In the genomic region with DNA sequence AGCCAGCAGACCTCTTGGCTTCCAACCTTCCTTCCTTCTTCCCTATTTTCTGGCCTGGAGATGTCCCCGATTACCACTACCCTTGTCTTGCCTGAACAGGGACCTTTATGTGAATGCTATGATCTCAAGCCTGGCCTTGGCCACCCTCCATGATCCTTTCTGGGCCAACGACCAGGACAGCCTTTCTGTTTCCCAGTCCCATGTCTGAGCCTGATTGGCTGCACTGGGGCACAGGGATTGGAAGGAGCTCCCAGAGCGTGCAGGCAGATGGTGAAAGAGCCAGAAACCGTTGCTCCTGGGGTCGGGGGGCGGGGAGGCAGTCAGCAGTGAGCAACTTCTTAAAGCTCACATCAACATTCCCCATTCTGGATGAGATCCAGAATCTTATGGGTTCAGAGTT, we compare ENCODE assay signal across 18 cellular contexts.
DNase-seq lines count a peak whose midpoint lies in the region; ATAC-seq and TF ChIP-seq lines count a peak whose summit lies in the region.
"Had no signal": no experiment of that assay in that cellular context is flagged by ENCODE, and none has a peak within 500 bp of the region (broad histone marks: within the 10 kb centered on the region; RNA-seq: fewer than 3 reads in every experiment).

No MANE protein-coding gene starts in this region.

- H3K14ac ChIP-seq in mesenchymal stem cell (ENCODE audit: low read length in 2 of 2) = no peak overlapping the region

- peak overlapping the region; percentile 18 for H3K9ac ChIP-seq in mesenchymal stem cell (ENCODE audit: low read length)

- no peak overlapping the region for H2BK120ac ChIP-seq in mesenchymal stem cell (ENCODE audit: low read depth, low read length)

- H3K27ac ChIP-seq in mesenchymal stem cell (ENCODE audit: low read length, poor library complexity, severe bottlenecking) (no peak overlapping the region), upper lobe of left lung (no peak overlapping the region)
- H3K27ac ChIP-seq: SJSA1, skin epidermis, tibial artery had no signal

- no peak overlapping the region for H3K4me2 ChIP-seq in mesenchymal stem cell (ENCODE audit: low read length, poor library complexity, severe bottlenecking)

- no peak for TF ChIP-seq POLR2A in upper lobe of left lung (IDR thresholded peaks at IDR 0.05)

- H3K27me3 ChIP-seq in mesenchymal stem cell (ENCODE audit: control insufficient read depth in 1 of 2, insufficient read depth in 1 of 2, low read length in 2 of 2) (no peaks in the 10 kb centered on the region), upper lobe of left lung (no peaks in the 10 kb centered on the region)
- H3K27me3 ChIP-seq: SJSA1 had no signal

- H3K23ac ChIP-seq in mesenchymal stem cell (ENCODE audit: low read length in 2 of 2) = no peak overlapping the region

- H4K91ac ChIP-seq in mesenchymal stem cell (ENCODE audit: low read length) = no peak overlapping the region

- no peak overlapping the region for H3K4ac ChIP-seq in mesenchymal stem cell (ENCODE audit: low read depth in 1 of 2, low read length in 2 of 2)

- H2AK5ac ChIP-seq in mesenchymal stem cell (ENCODE audit: low read length, severe bottlenecking) = no peak overlapping the region

- H3K36me3 ChIP-seq in mesenchymal stem cell (ENCODE audit: control insufficient read depth in 1 of 2, insufficient read depth in 2 of 2, low read depth in 1 of 2, low read length in 2 of 2) (no peaks in the 10 kb centered on the region), upper lobe of left lung (no peaks in the 10 kb centered on the region)
- H3K36me3 ChIP-seq: SJSA1, tibial artery had no signal

- H3K9me3 ChIP-seq in mesenchymal stem cell (ENCODE audit: control insufficient read depth, low read length) = no peaks in the 10 kb centered on the region
- H3K9me3 ChIP-seq in upper lobe of left lung = no peaks in the 10 kb centered on the region
- H3K9me3 ChIP-seq: SJSA1, tibial artery had no signal

- H4K8ac ChIP-seq in mesenchymal stem cell (ENCODE audit: low read length) = no peak overlapping the region

- no peak overlapping the region for H3K18ac ChIP-seq in mesenchymal stem cell (ENCODE audit: low read depth in 1 of 2, low read length in 2 of 2)

- H3K4me1 ChIP-seq in mesenchymal stem cell (ENCODE audit: control insufficient read depth, insufficient read depth, low read depth, low read length) = peaks cover 3% of the 10 kb centered on the region
- no peaks in the 10 kb centered on the region for H3K4me1 ChIP-seq in upper lobe of left lung
- H3K4me1 ChIP-seq: SJSA1, tibial artery had no signal

- no peak overlapping the region for H2BK5ac ChIP-seq in mesenchymal stem cell (ENCODE audit: low read depth, low read length, poor library complexity, severe bottlenecking)

- WGBS in mesenchymal stem cell = 80% methylated on average over 6 of the region's 6 CpGs
- WGBS in upper lobe of left lung, 2 donors = 48 to 68% methylated on average over 6 of the region's 6 CpGs

- H3K4me3 ChIP-seq in fibroblast of mammary gland (ENCODE audit: control insufficient read depth, low read depth, low read length) (no peak overlapping the region), mesenchymal stem cell (ENCODE audit: insufficient read depth in 1 of 2, low read depth in 1 of 2, low read length in 2 of 2) (peak overlapping the region in 1 of 2 experiments; percentile 34), upper lobe of left lung (no peak overlapping the region)
- H3K4me3 ChIP-seq: SJSA1, skin epidermis, tibial artery had no signal

- peak; percentile 84 for DNase-seq in AG20443 (ENCODE audit: low spot score)
- peak; percentile 49 for DNase-seq in NCI-H69 (lab: John Stamatoyannopoulos, UW)
- DNase-seq in fibroblast of mammary gland (ENCODE audit: low read depth) = peak; percentile 39
- DNase-seq in mesenchymal stem cell = no peak
- DNase-seq in upper lobe of left lung = no peak
- no peak for DNase-seq in activated CD4-positive, alpha-beta T cell treated with anti-CD3 and anti-CD28 coated beads, Interleukin-2, amount 50 U/mL, for 1 hour
- DNase-seq: activated CD4-positive, alpha-beta T cell treated with anti-CD3 and anti-CD28 coated beads for 4 hours; activated T-cell treated with anti-CD3 and anti-CD28 coated beads for 4 hours; NCI-H187; NCI-H446 treated with DMSO at 0.1 percent for 48 hours; stimulated activated CD4-positive, alpha-beta T cell treated with anti-CD3 and anti-CD28 coated beads, Interleukin-4, amount 100 ng/mL, for 24 hours; tibial artery had no signal

- ATAC-seq in upper lobe of left lung (ENCODE audit: low FRiP score in 2 of 2) (no peak), HG02870 (IDR thresholded peaks at IDR 0.05; ENCODE audit: unreplicated experiment) (no peak), HG03354 (IDR thresholded peaks at IDR 0.05; ENCODE audit: poor library complexity, severe bottlenecking, unreplicated experiment) (no peak)
- ATAC-seq: activated naive CD4-positive, alpha-beta T cell treated with anti-CD3 and anti-CD28 coated beads, Interleukin-2, amount 50 U/mL, for 72 hours; HCT116 had no signal

- H2BK12ac ChIP-seq in mesenchymal stem cell (ENCODE audit: low read length in 2 of 2) = no peak overlapping the region

- H3K79me1 ChIP-seq in mesenchymal stem cell (replicated peaks; ENCODE audit: low read length, poor library complexity, severe bottlenecking) = peaks cover 2% of the 10 kb centered on the region

- H2BK15ac ChIP-seq in mesenchymal stem cell (ENCODE audit: low read depth, poor library complexity, severe bottlenecking) = no peak overlapping the region

- no peak overlapping the region for H2AFZ ChIP-seq in mesenchymal stem cell (ENCODE audit: low read depth, low read length)

- TF ChIP-seq CTCF in fibroblast of mammary gland (conservative IDR thresholded peaks at IDR 0.05; ENCODE audit: control insufficient read depth, insufficient read depth, low read depth, low read length) (no peak), upper lobe of left lung (IDR thresholded peaks at IDR 0.05) (no peak)

- TF ChIP-seq EP300 in upper lobe of left lung (IDR thresholded peaks at IDR 0.05) = no peak

Comparison
In these comparisons a context has a peak if more than half of its experiments do, and no peak if none do; other contexts are left out.
1. DNase-seq: peak in AG20443 (single experiment), NCI-H69 (single experiment) and fibroblast of mammary gland (single experiment); none in mesenchymal stem cell (single experiment), upper lobe of left lung (0 of 2) and activated CD4-positive, alpha-beta T cell treated with anti-CD3 and anti-CD28 coated beads, Interleukin-2, amount 50 U/mL, for 1 hour (single experiment).